Comparison of ENCODE assay signal across 1 cellular context in genomic region chr11:76554767-76555166, GRCh38.
TF ChIP-seq lines count a peak whose summit lies in the region.

No MANE protein-coding gene starts in this region.

TF ChIP-seq in GM23338, 12 proteins besides CTCF, POLR2A, EP300 and RAD21:
- TF ChIP-seq ZNF462 (CRISPR knock-in tag; IDR thresholded peaks at IDR 0.05): no peak
- no peak for TF ChIP-seq JUNB (IDR thresholded peaks at IDR 0.05; ENCODE audit: unreplicated experiment)
- no peak for TF ChIP-seq ZNF114 (CRISPR knock-in tag; IDR thresholded peaks at IDR 0.05)
- no peak for TF ChIP-seq ZNF331 (CRISPR knock-in tag; IDR thresholded peaks at IDR 0.05; ENCODE audit: low read depth)
- TF ChIP-seq, protein P1, sequence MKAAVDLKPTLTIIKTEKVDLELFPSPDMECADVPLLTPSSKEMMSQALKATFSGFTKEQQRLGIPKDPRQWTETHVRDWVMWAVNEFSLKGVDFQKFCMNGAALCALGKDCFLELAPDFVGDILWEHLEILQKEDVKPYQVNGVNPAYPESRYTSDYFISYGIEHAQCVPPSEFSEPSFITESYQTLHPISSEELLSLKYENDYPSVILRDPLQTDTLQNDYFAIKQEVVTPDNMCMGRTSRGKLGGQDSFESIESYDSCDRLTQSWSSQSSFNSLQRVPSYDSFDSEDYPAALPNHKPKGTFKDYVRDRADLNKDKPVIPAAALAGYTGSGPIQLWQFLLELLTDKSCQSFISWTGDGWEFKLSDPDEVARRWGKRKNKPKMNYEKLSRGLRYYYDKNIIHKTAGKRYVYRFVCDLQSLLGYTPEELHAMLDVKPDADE (IDR thresholded peaks at IDR 0.05): no peak
- no peak for TF ChIP-seq POLR2AphosphoS5 (IDR thresholded peaks at IDR 0.05; ENCODE audit: low read depth)
- no peak for TF ChIP-seq REST (IDR thresholded peaks at IDR 0.05; ENCODE audit: unreplicated experiment)
- TF ChIP-seq EZH2 (IDR thresholded peaks at IDR 0.05; ENCODE audit: low read depth, unreplicated experiment): no peak
- no peak for TF ChIP-seq STAT1 (IDR thresholded peaks at IDR 0.05; ENCODE audit: unreplicated experiment)
- no peak for TF ChIP-seq NANOG (IDR thresholded peaks at IDR 0.05; ENCODE audit: borderline replicate concordance)
TF ChIP-seq in GM23338: peak in this region for 0.
